In the genomic region with DNA sequence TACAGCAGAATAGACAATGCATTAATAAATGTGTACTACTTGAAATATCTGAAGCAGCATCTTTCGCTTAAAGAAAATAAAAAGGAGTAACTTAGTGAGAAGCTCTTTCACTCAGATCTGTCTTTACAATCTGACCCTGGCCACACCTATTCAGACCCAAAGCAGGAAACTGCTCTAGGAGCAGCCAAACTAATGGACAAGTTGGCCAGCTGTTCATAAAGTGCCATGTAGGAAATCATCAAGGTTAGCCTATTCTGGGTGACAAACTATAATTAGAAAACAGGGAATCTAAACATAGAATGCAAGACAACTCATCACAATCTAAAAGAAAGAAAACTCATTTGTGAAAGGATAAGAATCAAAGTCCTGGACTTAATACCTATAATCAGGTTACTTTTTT, we compare ENCODE assay signal across 17 cellular contexts.
DNase-seq lines count a peak whose midpoint lies in the region; ATAC-seq and TF ChIP-seq lines count a peak whose summit lies in the region.
"Had no signal": no experiment of that assay in that cellular context is flagged by ENCODE, and none has a peak within 500 bp of the region (broad histone marks: within the 10 kb centered on the region; RNA-seq: fewer than 3 reads in every experiment).

No MANE protein-coding gene starts in this region.

- intact Hi-C loops in heart right ventricle (cut with DNase I): no loop called here
- intact Hi-C loops in cardiac septum (cut with DNase I): no loop called here
- intact Hi-C loops in dorsolateral prefrontal cortex (cut with DNase I): no loop called here

- DNase-seq in heart right ventricle (no peak), cardiac septum (ENCODE audit: low spot score) (no peak), NCI-H1417 treated with DMSO at 0.1 percent for 48 hours (lab: John Stamatoyannopoulos, UW) (peak; percentile 54), dorsolateral prefrontal cortex (no peak), erythroblast (lab: John Stamatoyannopoulos, UW) (no peak), caudate nucleus (lab: John Stamatoyannopoulos, UW) (no peak)
- DNase-seq: DMS 273 treated with DMSO at 0.1 percent for 48 hours, DND-41, HFFc6, KG1, NCI-H2171, NCI-H446 treated with DMSO at 0.1 percent for 48 hours, RPMI8226, SJCRH30 had no signal

- peaks cover 0 to 15% (median 12%) of the 10 kb centered on the region in 9 donors for H3K4me1 ChIP-seq in heart right ventricle
- H3K4me1 ChIP-seq: SJCRH30 had no signal

- peaks cover 0 to 42% (median 9%) of the 10 kb centered on the region in 9 donors for H3K36me3 ChIP-seq in heart right ventricle
- H3K36me3 ChIP-seq: SJCRH30 had no signal

- H3K4me3 ChIP-seq in heart right ventricle (no peak overlapping the region), dorsolateral prefrontal cortex (no peak overlapping the region)
- H3K4me3 ChIP-seq: SJCRH30 had no signal

- ATAC-seq in heart right ventricle: peak in 4 of 8 donors; percentile 44 to 69 (median 66)
- ATAC-seq: HepG2 had no signal

- no peaks in the 10 kb centered on the region for H3K9me3 ChIP-seq in heart right ventricle
- H3K9me3 ChIP-seq: SJCRH30 had no signal

- 68 to 82% methylated on average over 1 of the region's 1 CpG for WGBS in heart right ventricle, 2 donors

- TF ChIP-seq POLR2A in erythroblast (IDR thresholded peaks at IDR 0.05; ENCODE audit: low read length): no peak

- H3K27ac ChIP-seq in heart right ventricle (peak overlapping the region in 6 of 10 donors; percentile 6 to 63 (median 20)), dorsolateral prefrontal cortex (peak overlapping the region in 45 of 59 donors; percentile 6 to 86 (median 67)), temporal lobe (ENCODE audit: low read depth, low read length) (peak overlapping the region; percentile 4), caudate nucleus (ENCODE audit: low read depth, low read length) (no peak overlapping the region)
- H3K27ac ChIP-seq: C4-2B, SJCRH30 had no signal

- TF ChIP-seq CTCF in heart right ventricle (IDR thresholded peaks at IDR 0.05) (no peak), dorsolateral prefrontal cortex (IDR thresholded peaks at IDR 0.05 in 54 of 56, conservative IDR thresholded peaks at IDR 0.05 in 2 of 56; ENCODE audit: low read depth in 1 of 56, partially characterized antibody in 56 of 56) (no peak)

- H3K27me3 ChIP-seq in heart right ventricle (no peaks in the 10 kb centered on the region), dorsolateral prefrontal cortex (no peaks in the 10 kb centered on the region)
- H3K27me3 ChIP-seq: SJCRH30 had no signal
